In the genomic region with DNA sequence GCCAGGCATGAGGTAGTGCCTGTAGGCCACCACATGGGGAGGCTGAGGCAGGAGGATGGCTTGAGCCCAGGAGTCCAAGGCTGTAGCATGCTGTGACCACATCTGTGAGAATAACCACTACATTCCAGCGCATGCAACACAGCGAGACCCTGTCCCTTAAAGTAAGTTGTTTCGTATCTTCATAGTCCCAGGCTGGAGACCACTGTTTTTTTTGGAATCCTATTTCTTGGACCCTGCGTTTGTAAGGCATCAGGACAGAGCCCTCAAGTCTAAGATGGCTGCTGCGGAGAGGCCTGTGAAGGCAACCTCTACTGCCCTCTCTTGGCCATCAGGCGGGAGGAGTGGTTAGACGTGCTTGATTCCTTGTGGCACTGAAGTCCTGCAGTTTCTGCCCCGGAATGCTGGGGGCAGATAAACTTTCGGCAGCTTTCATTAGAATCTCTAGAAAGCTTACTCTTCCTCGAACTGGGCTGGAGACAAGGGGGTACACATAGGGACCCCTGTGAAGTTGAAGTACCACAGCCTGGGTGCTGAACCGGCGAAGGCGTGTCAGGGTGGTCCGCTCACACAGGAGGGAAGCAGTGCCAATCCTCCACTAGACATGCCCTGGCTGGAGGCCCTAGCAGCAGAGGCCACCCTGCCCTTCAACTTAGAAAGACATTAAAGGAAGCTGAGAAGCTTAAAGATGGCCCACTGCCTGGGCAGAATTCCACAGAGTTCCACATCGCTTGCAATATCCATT, we compare ENCODE assay signal across 8 cellular contexts. TPM values are rescaled to one million over a fixed set of nuclear protein-coding genes. Genes with fewer than 3 reads are reported as not detected.
DNase-seq lines count a peak whose midpoint lies in the region; ATAC-seq and TF ChIP-seq lines count a peak whose summit lies in the region.

No MANE protein-coding gene starts in this region.

- H3K4me1 Mint-ChIP-seq in CD4-positive, CD25-positive, alpha-beta regulatory T cell, result peaks cover 0 to 7% (median 0%) of the 10 kb centered on the region in 4 donors
- H3K4me1 Mint-ChIP-seq in GM23338 (0 out of 3 replicates have a peak, but pooled peaks cover 2% of the 10 kb centered on the region), brain (no peaks in the 10 kb centered on the region), mesothelial cell of epicardium (no peaks in the 10 kb centered on the region)

- no peaks in the 10 kb centered on the region for H3K27me3 ChIP-seq in CD4-positive, CD25-positive, alpha-beta regulatory T cell (ENCODE audit: control insufficient read depth, insufficient read depth, low read length)
- no peaks in the 10 kb centered on the region for H3K27me3 ChIP-seq in GM23338 (ENCODE audit: insufficient read depth)
- no peaks in the 10 kb centered on the region for H3K27me3 ChIP-seq in PC-9 (ENCODE audit: insufficient read depth, low read depth)

- H3K79me2 ChIP-seq in GM23338 (replicated peaks; ENCODE audit: insufficient read depth) (no peaks in the 10 kb centered on the region), PC-9 (ENCODE audit: low read depth) (no peaks in the 10 kb centered on the region)

- BruUV-seq in PC-9 (replicated peaks; lab: Mats Ljungman, UMichigan), result no TSS peak

- no peaks in the 10 kb centered on the region for H3K36me3 Mint-ChIP-seq in CD4-positive, CD25-positive, alpha-beta regulatory T cell
- peaks cover 44% of the 10 kb centered on the region for H3K36me3 Mint-ChIP-seq in GM23338 (ENCODE audit: low read depth)
- no peaks in the 10 kb centered on the region for H3K36me3 Mint-ChIP-seq in brain
- no peaks in the 10 kb centered on the region for H3K36me3 Mint-ChIP-seq in mesothelial cell of epicardium

- no peaks in the 10 kb centered on the region for H4K20me1 ChIP-seq in GM23338 (replicated peaks; ENCODE audit: insufficient read depth)
- no peaks in the 10 kb centered on the region for H4K20me1 ChIP-seq in PC-9 (ENCODE audit: insufficient read depth)

- peak in 1 of 3 donors; percentile 71 for DNase-seq in CD4-positive, CD25-positive, alpha-beta regulatory T cell
- DNase-seq in GM23338 (ENCODE audit: low spot score) (peak; percentile 90), PC-9 (peak; percentile 46 to 57), mesothelial cell of epicardium (ENCODE audit: low spot score in 2 of 2, unreplicated experiment in 2 of 2) (no peak), OCI-M2 (lab: John Stamatoyannopoulos, UW; ENCODE audit: unreplicated experiment) (no peak)

- H3K9me2 ChIP-seq in GM23338 (ENCODE audit: insufficient read depth) (no peaks in the 10 kb centered on the region), PC-9 (ENCODE audit: insufficient read depth) (no peaks in the 10 kb centered on the region)

- CTCF ChIA-PET in PC-9 (lab: Charles Lee), result no interaction called here

- H3K27ac ChIP-seq in CD4-positive, CD25-positive, alpha-beta regulatory T cell (ENCODE audit: insufficient read depth, low read length, poor library complexity, severe bottlenecking), result no peak overlapping the region
- H3K27ac ChIP-seq in GM23338 (ENCODE audit: low read depth) (peak overlapping the region; percentile 4), PC-9 (no peak overlapping the region)

- no peak overlapping the region for H3K4me3 Mint-ChIP-seq in CD4-positive, CD25-positive, alpha-beta regulatory T cell
- H3K4me3 Mint-ChIP-seq in GM23338, result no peak overlapping the region
- H3K4me3 Mint-ChIP-seq in brain, result no peak overlapping the region
- no peak overlapping the region for H3K4me3 Mint-ChIP-seq in mesothelial cell of epicardium

- no peaks in the 10 kb centered on the region for H3K36me3 ChIP-seq in CD4-positive, CD25-positive, alpha-beta regulatory T cell (ENCODE audit: control insufficient read depth, insufficient read depth, low read length)
- H3K36me3 ChIP-seq in GM23338 (ENCODE audit: insufficient read depth) (0 out of 2 replicates have a peak, but pooled peaks cover 11% of the 10 kb centered on the region), PC-9 (ENCODE audit: low read depth) (no peaks in the 10 kb centered on the region)

- no peak overlapping the region for H3K4me2 ChIP-seq in GM23338
- H3K4me2 ChIP-seq in PC-9, result no peak overlapping the region

- POLR2A ChIA-PET in PC-9 (lab: Charles Lee; ENCODE audit: unreplicated experiment), result interaction anchor here (0.7 kb wide), 1 partner anchor 534 kb away, joined by 3 read pairs; no protein-coding TSS in a partner anchor

- H3K9me3 ChIP-seq in CD4-positive, CD25-positive, alpha-beta regulatory T cell (ENCODE audit: control insufficient read depth in 2 of 2, low read length in 2 of 2), result no peaks in the 10 kb centered on the region
- no peaks in the 10 kb centered on the region for H3K9me3 ChIP-seq in PC-9 (ENCODE audit: insufficient read depth, low read depth)

- 0 out of 2 replicates have a peak, but pooled peaks cover 4% of the 10 kb centered on the region for H3F3A ChIP-seq in GM23338 (replicated peaks; ENCODE audit: low read depth)
- H3F3A ChIP-seq in PC-9 (ENCODE audit: insufficient read depth, low read depth), result no peaks in the 10 kb centered on the region

- no peaks in the 10 kb centered on the region for H3K4me1 ChIP-seq in CD4-positive, CD25-positive, alpha-beta regulatory T cell (ENCODE audit: control insufficient read depth, insufficient read depth, low read length, poor library complexity, severe bottlenecking)
- H3K4me1 ChIP-seq in GM23338 (ENCODE audit: insufficient read depth), result no peaks in the 10 kb centered on the region
- no peaks in the 10 kb centered on the region for H3K4me1 ChIP-seq in PC-9 (replicated peaks; ENCODE audit: insufficient read depth)

- TF ChIP-seq CTCF in GM23338 (conservative IDR thresholded peaks at IDR 0.05; ENCODE audit: low read depth in 2 of 2) (peak; percentile 83 to 92), PC-9 (conservative IDR thresholded peaks at IDR 0.05) (peak; percentile 78), brain (conservative IDR thresholded peaks at IDR 0.05) (peak; percentile 30 to 51), mesothelial cell of epicardium (IDR thresholded peaks at IDR 0.05; ENCODE audit: unreplicated experiment) (peak; percentile 32)

- ATAC-seq in CD4-positive, CD25-positive, alpha-beta regulatory T cell (ENCODE audit: low read depth in 2 of 2), result peak; percentile 59 to 61
- ATAC-seq in GM23338 (peak; percentile 96), HG03196 (IDR thresholded peaks at IDR 0.05; ENCODE audit: unreplicated experiment) (no peak), HG03135 (IDR thresholded peaks at IDR 0.05; ENCODE audit: unreplicated experiment) (no peak)

- H3K4me3 ChIP-seq in CD4-positive, CD25-positive, alpha-beta regulatory T cell (ENCODE audit: low read depth, low read length), result no peak overlapping the region
- H3K4me3 ChIP-seq in GM23338 (no peak overlapping the region), PC-9 (no peak overlapping the region)

- peaks cover 0 to 2% (median 0%) of the 10 kb centered on the region in 7 donors for H3K9me3 Mint-ChIP-seq in CD4-positive, CD25-positive, alpha-beta regulatory T cell
- no peaks in the 10 kb centered on the region for H3K9me3 Mint-ChIP-seq in GM23338
- no peaks in the 10 kb centered on the region for H3K9me3 Mint-ChIP-seq in brain
- no peaks in the 10 kb centered on the region for H3K9me3 Mint-ChIP-seq in mesothelial cell of epicardium

- no peak overlapping the region for H2AFZ ChIP-seq in GM23338
- H2AFZ ChIP-seq in PC-9, result peak overlapping the region; percentile 69

- H3K27ac Mint-ChIP-seq in CD4-positive, CD25-positive, alpha-beta regulatory T cell, result peak overlapping the region in 1 of 3 donors; percentile 9
- H3K27ac Mint-ChIP-seq in GM23338 (peak overlapping the region; percentile 50; the same call in 1 of the 2 replicates), brain (peak overlapping the region in 2 of 5 experiments; percentile 15 to 48), mesothelial cell of epicardium (no peak overlapping the region)

- no peaks in the 10 kb centered on the region for H3K27me3 Mint-ChIP-seq in CD4-positive, CD25-positive, alpha-beta regulatory T cell
- H3K27me3 Mint-ChIP-seq in GM23338 (ENCODE audit: insufficient read depth, low read depth, poor library complexity) (no peaks in the 10 kb centered on the region), brain (no peaks in the 10 kb centered on the region), mesothelial cell of epicardium (ENCODE audit: low read depth) (no peaks in the 10 kb centered on the region)

- intact Hi-C loops in PC-9 (cut with micrococcal nuclease; ENCODE audit: unreplicated experiment), result loop anchor here (1.0 kb wide), 2 partner anchors 44 to 101 kb away; partner anchors contain the start of gene KDM5B

TF ChIP-seq in GM23338, 12 proteins besides CTCF, POLR2A, EP300 and RAD21 (continues in another document):
- 0 out of 2 replicates have a peak, but pooled peaks have one; percentile 16 for TF ChIP-seq POLR2AphosphoS5 (IDR thresholded peaks at IDR 0.05; ENCODE audit: low read depth)

RNA-seq across cellular contexts. Expression of gene RABIF, which starts 36.6 kb away (rescaled TPM):
- total RNA-seq in CD4-positive, CD25-positive, alpha-beta regulatory T cell, result 13.0 TPM
- polyA plus RNA-seq in CD4-positive, CD25-positive, alpha-beta regulatory T cell, result 10 to 100 TPM; 25.1 to 30.7 (median 28.0) TPM
- 4.0 and 4.9 TPM in 2 replicates for total RNA-seq in GM23338 (2014; rRNA removed; shearing (Covaris generic))
- polyA plus RNA-seq in GM23338 (2016; fragmentation: Nextera tagmentation; extraction: Ambion mirVana) (6.9 and 7.6 TPM in 2 replicates), brain (ENCODE audit: insufficient read depth, low read depth, low replicate concordance) (19.2 TPM)
- total RNA-seq in PC-9 (2021) (9.4 and 10.9 TPM in 2 replicates), mesothelial cell of epicardium (5.9 to 7.0 TPM (median 6.5 TPM) in 3 replicates)

RNA-seq across cellular contexts. Expression of gene PCAT6, which starts 41.6 kb away (rescaled TPM):
- not detected for total RNA-seq in CD4-positive, CD25-positive, alpha-beta regulatory T cell
- polyA plus RNA-seq in CD4-positive, CD25-positive, alpha-beta regulatory T cell, result not detected
- total RNA-seq in GM23338 (2014; rRNA removed; shearing (Covaris generic)), result 7.2 TPM in 1 of 2 replicates, not detected in the other
- polyA plus RNA-seq in GM23338 (2016; fragmentation: Nextera tagmentation; extraction: Ambion mirVana) (28.1 and 28.7 TPM in 2 replicates), brain (ENCODE audit: insufficient read depth, low read depth, low replicate concordance) (14.5 TPM)
- total RNA-seq in PC-9 (2021) (1.7 and 3.6 TPM in 2 replicates), mesothelial cell of epicardium (9.9 to 10.6 TPM (median 9.9 TPM) in 3 replicates)

RNA-seq across cellular contexts. Expression of gene KDM5B, which starts 44.1 kb away (rescaled TPM):
- 77.7 TPM for total RNA-seq in CD4-positive, CD25-positive, alpha-beta regulatory T cell
- 10 to 100 TPM; 13.7 to 16.9 (median 14.5) TPM for polyA plus RNA-seq in CD4-positive, CD25-positive, alpha-beta regulatory T cell
- total RNA-seq in GM23338 (2014; rRNA removed; shearing (Covaris generic)), result 186 and 202 TPM in 2 replicates
- 150 and 175 TPM in 2 replicates for polyA plus RNA-seq in GM23338 (2016; fragmentation: Nextera tagmentation; extraction: Ambion mirVana)
- 99.8 and 110 TPM in 2 replicates for total RNA-seq in PC-9 (2021)
- 61.5 TPM for polyA plus RNA-seq in brain (ENCODE audit: insufficient read depth, low read depth, low replicate concordance)
- total RNA-seq in mesothelial cell of epicardium, result 230 to 265 TPM (median 260 TPM) in 3 replicates

Comparison
In these comparisons a context has a peak if more than half of its experiments do, and no peak if none do; other contexts are left out.
1. ATAC-seq: peak in CD4-positive, CD25-positive, alpha-beta regulatory T cell (2 of 2) and GM23338 (single experiment); none in HG03196 (single experiment) and HG03135 (single experiment).
2. DNase-seq: peak in GM23338 (single experiment) and PC-9 (2 of 2); none in mesothelial cell of epicardium (0 of 2) and OCI-M2 (single experiment).
3. CTCF ChIP-seq: peak in every context shown above with its lines; median percentile 88 in GM23338; 78 in PC-9; 40 in brain; 32 in mesothelial cell of epicardium.